1 cellular context compared by ENCODE assay signal in the genomic region with DNA sequence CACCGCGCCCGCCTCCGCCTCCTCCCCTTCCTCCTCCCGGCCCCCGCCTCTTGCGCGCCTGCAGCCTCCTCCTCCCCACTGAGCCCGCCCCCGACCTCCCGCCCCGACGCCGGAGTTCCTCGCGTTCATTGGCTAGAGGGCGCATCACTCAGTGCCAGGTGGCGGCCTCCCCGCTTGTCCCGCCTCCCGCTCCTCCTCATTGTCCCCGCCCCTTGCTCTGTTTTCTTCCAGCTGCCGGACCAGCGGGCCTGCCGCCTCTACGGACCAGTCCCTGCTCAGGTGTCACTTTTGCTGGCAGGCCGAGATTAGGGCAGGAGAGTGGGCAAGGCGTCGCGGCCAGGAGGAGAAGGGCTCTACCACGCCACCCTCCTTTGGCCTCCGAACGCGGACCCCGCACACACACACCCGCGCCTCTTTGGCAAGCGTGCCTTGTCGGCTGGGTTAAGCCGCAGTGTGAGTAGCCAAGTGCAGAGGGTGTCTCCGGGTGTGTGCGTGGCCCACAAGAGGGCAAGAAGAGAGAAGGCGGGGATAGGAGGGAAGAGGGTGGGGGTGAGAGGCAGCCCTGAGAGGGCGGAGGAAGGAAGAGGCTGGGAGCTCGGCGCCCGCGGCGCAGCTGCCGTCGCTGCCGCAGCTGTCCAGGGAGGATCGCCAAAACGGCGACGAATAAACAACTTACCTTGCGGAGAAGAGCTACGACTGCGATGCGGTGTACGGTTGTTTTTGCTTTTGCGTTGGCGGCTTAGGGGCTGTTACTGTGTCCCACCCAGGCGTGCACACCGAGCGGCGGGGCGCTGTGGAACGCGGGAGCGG.
TF ChIP-seq lines count a peak whose summit lies in the region.

No MANE protein-coding gene starts in this region.

TF ChIP-seq in HepG2, 621 proteins besides CTCF, POLR2A, EP300 and RAD21 (continued from another document and continues in another):
- TF ChIP-seq SNAPC4 (CRISPR knock-in tag; IDR thresholded peaks at IDR 0.05) (peak; percentile 67; the same call in 1 of the 2 replicates), POLR2AphosphoS2 (IDR thresholded peaks at IDR 0.05; ENCODE audit: low read depth, low read length) (no peak), STAG1 (CRISPR knock-in tag; IDR thresholded peaks at IDR 0.05) (peak; percentile 10; the same call in 1 of the 2 replicates), POGZ (CRISPR knock-in tag; IDR thresholded peaks at IDR 0.05) (peak; percentile 71; the same call in 1 of the 2 replicates), SIX1 (CRISPR knock-in tag; IDR thresholded peaks at IDR 0.05; ENCODE audit: borderline replicate concordance) (peak; percentile 65; the same call in 1 of the 2 replicates), YEATS2 (CRISPR knock-in tag; IDR thresholded peaks at IDR 0.05; ENCODE audit: borderline replicate concordance) (no peak), PAF1 (CRISPR knock-in tag; IDR thresholded peaks at IDR 0.05) (no peak), ZBTB1 (CRISPR knock-in tag; IDR thresholded peaks at IDR 0.05; ENCODE audit: borderline replicate concordance) (peak; percentile 72; the same call in 1 of the 2 replicates), CEBPG (CRISPR knock-in tag; IDR thresholded peaks at IDR 0.05) (peak; percentile 42; the same call in 1 of the 2 replicates), ELF1 (CRISPR knock-in tag; IDR thresholded peaks at IDR 0.05) (0 out of 2 replicates have a peak, but pooled peaks have one; percentile 22), FOXC1 (CRISPR knock-in tag; IDR thresholded peaks at IDR 0.05; ENCODE audit: borderline replicate concordance) (peak; percentile 58; the same call in 1 of the 2 replicates), ZFP90 (CRISPR knock-in tag; IDR thresholded peaks at IDR 0.05; ENCODE audit: borderline replicate concordance) (peak; percentile 89), ZNF280B (CRISPR knock-in tag; IDR thresholded peaks at IDR 0.05; ENCODE audit: borderline replicate concordance) (0 out of 2 replicates have a peak, but pooled peaks have one; percentile 31), AKAP8 (CRISPR knock-in tag; IDR thresholded peaks at IDR 0.05) (peak; percentile 13; the same call in 1 of the 2 replicates), ARID2 (CRISPR knock-in tag; IDR thresholded peaks at IDR 0.05; ENCODE audit: borderline replicate concordance) (0 out of 2 replicates have a peak, but pooled peaks have one; percentile 62), RBM39 (IDR thresholded peaks at IDR 0.05; ENCODE audit: low read depth, low read length, poor library complexity, severe bottlenecking) (peak; percentile 86), SAP130 (CRISPR knock-in tag; IDR thresholded peaks at IDR 0.05; ENCODE audit: low read depth) (peak; percentile 82), MEIS2 (CRISPR knock-in tag; IDR thresholded peaks at IDR 0.05) (no peak), RCOR2 (CRISPR knock-in tag; IDR thresholded peaks at IDR 0.05) (no peak), TBX3 (IDR thresholded peaks at IDR 0.05; ENCODE audit: borderline replicate concordance) (peak; percentile 64), TAF1 (CRISPR knock-in tag; IDR thresholded peaks at IDR 0.05) (peak; percentile 80), WIZ (CRISPR knock-in tag; IDR thresholded peaks at IDR 0.05) (peak; percentile 77; the same call in 1 of the 2 replicates), RBFOX2 (IDR thresholded peaks at IDR 0.05; ENCODE audit: low read depth, low read length) (peak; percentile 70), HDAC2 (CRISPR knock-in tag; IDR thresholded peaks at IDR 0.05) (peak; percentile 47), ZNF740 (CRISPR knock-in tag; IDR thresholded peaks at IDR 0.05) (0 out of 2 replicates have a peak, but pooled peaks have one; percentile 17), AGO2 (optimal IDR thresholded peaks at IDR 0.05; ENCODE audit: low read depth, low read length) (peak; percentile 66), NFYB (CRISPR knock-in tag; IDR thresholded peaks at IDR 0.05) (peak; percentile 79), ZNF232 (CRISPR knock-in tag; IDR thresholded peaks at IDR 0.05; ENCODE audit: borderline replicate concordance) (peak; percentile 85)
- TF ChIP-seq, protein P1, sequence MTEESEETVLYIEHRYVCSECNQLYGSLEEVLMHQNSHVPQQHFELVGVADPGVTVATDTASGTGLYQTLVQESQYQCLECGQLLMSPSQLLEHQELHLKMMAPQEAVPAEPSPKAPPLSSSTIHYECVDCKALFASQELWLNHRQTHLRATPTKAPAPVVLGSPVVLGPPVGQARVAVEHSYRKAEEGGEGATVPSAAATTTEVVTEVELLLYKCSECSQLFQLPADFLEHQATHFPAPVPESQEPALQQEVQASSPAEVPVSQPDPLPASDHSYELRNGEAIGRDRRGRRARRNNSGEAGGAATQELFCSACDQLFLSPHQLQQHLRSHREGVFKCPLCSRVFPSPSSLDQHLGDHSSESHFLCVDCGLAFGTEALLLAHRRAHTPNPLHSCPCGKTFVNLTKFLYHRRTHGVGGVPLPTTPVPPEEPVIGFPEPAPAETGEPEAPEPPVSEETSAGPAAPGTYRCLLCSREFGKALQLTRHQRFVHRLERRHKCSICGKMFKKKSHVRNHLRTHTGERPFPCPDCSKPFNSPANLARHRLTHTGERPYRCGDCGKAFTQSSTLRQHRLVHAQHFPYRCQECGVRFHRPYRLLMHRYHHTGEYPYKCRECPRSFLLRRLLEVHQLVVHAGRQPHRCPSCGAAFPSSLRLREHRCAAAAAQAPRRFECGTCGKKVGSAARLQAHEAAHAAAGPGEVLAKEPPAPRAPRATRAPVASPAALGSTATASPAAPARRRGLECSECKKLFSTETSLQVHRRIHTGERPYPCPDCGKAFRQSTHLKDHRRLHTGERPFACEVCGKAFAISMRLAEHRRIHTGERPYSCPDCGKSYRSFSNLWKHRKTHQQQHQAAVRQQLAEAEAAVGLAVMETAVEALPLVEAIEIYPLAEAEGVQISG (CRISPR knock-in tag; IDR thresholded peaks at IDR 0.05) = peak; percentile 13; the same call in 1 of the 2 replicates
- TF ChIP-seq, protein P2, sequence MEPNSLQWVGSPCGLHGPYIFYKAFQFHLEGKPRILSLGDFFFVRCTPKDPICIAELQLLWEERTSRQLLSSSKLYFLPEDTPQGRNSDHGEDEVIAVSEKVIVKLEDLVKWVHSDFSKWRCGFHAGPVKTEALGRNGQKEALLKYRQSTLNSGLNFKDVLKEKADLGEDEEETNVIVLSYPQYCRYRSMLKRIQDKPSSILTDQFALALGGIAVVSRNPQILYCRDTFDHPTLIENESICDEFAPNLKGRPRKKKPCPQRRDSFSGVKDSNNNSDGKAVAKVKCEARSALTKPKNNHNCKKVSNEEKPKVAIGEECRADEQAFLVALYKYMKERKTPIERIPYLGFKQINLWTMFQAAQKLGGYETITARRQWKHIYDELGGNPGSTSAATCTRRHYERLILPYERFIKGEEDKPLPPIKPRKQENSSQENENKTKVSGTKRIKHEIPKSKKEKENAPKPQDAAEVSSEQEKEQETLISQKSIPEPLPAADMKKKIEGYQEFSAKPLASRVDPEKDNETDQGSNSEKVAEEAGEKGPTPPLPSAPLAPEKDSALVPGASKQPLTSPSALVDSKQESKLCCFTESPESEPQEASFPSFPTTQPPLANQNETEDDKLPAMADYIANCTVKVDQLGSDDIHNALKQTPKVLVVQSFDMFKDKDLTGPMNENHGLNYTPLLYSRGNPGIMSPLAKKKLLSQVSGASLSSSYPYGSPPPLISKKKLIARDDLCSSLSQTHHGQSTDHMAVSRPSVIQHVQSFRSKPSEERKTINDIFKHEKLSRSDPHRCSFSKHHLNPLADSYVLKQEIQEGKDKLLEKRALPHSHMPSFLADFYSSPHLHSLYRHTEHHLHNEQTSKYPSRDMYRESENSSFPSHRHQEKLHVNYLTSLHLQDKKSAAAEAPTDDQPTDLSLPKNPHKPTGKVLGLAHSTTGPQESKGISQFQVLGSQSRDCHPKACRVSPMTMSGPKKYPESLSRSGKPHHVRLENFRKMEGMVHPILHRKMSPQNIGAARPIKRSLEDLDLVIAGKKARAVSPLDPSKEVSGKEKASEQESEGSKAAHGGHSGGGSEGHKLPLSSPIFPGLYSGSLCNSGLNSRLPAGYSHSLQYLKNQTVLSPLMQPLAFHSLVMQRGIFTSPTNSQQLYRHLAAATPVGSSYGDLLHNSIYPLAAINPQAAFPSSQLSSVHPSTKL (CRISPR knock-in tag; IDR thresholded peaks at IDR 0.05) = peak; percentile 38; the same call in 1 of the 2 replicates
- TF ChIP-seq, protein P3, sequence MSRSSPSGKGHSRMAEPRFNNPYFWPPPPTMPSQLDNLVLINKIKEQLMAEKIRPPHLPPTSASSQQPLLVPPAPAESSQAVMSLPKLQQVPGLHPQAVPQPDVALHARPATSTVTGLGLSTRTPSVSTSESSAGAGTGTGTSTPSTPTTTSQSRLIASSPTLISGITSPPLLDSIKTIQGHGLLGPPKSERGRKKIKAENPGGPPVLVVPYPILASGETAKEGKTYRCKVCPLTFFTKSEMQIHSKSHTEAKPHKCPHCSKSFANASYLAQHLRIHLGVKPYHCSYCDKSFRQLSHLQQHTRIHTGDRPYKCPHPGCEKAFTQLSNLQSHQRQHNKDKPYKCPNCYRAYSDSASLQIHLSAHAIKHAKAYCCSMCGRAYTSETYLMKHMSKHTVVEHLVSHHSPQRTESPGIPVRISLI (CRISPR knock-in tag; IDR thresholded peaks at IDR 0.05; ENCODE audit: borderline replicate concordance) = no peak
- TF ChIP-seq, protein P4, sequence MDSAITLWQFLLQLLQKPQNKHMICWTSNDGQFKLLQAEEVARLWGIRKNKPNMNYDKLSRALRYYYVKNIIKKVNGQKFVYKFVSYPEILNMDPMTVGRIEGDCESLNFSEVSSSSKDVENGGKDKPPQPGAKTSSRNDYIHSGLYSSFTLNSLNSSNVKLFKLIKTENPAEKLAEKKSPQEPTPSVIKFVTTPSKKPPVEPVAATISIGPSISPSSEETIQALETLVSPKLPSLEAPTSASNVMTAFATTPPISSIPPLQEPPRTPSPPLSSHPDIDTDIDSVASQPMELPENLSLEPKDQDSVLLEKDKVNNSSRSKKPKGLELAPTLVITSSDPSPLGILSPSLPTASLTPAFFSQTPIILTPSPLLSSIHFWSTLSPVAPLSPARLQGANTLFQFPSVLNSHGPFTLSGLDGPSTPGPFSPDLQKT (CRISPR knock-in tag; IDR thresholded peaks at IDR 0.05; ENCODE audit: borderline replicate concordance) = no peak
- TF ChIP-seq, protein P5, sequence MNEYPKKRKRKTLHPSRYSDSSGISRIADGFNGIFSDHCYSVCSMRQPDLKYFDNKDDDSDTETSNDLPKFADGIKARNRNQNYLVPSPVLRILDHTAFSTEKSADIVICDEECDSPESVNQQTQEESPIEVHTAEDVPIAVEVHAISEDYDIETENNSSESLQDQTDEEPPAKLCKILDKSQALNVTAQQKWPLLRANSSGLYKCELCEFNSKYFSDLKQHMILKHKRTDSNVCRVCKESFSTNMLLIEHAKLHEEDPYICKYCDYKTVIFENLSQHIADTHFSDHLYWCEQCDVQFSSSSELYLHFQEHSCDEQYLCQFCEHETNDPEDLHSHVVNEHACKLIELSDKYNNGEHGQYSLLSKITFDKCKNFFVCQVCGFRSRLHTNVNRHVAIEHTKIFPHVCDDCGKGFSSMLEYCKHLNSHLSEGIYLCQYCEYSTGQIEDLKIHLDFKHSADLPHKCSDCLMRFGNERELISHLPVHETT (CRISPR knock-in tag; conservative IDR thresholded peaks at IDR 0.05) = 0 out of 2 replicates have a peak, but pooled peaks have one; percentile 8
- TF ChIP-seq, protein P6, sequence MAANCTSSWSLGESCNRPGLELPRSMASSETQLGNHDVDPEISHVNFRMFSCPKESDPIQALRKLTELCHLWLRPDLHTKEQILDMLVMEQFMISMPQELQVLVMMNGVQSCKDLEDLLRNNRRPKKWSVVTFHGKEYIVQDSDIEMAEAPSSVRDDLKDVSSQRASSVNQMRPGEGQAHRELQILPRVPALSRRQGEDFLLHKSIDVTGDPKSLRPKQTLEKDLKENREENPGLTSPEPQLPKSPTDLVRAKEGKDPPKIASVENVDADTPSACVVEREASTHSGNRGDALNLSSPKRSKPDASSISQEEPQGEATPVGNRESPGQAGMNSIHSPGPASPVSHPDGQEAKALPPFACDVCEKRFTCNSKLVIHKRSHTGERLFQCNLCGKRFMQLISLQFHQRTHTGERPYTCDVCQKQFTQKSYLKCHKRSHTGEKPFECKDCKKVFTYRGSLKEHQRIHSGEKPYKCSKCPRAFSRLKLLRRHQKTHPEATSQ (CRISPR knock-in tag; IDR thresholded peaks at IDR 0.05; ENCODE audit: borderline replicate concordance) = peak; percentile 20; the same call in 1 of the 2 replicates
